In genomic region chr3:50339485-50340196, GRCh38 we compare ENCODE assay signal across 9 cellular contexts. TPM values are rescaled to one million over a fixed set of nuclear protein-coding genes. Genes with fewer than 3 reads are reported as not detected.
DNase-seq lines count a peak whose midpoint lies in the region; ATAC-seq and TF ChIP-seq lines count a peak whose summit lies in the region.
"Had no signal": no experiment of that assay in that cellular context is flagged by ENCODE, and none has a peak within 500 bp of the region (broad histone marks: within the 10 kb centered on the region; RNA-seq: fewer than 3 reads in every experiment).

No MANE protein-coding gene starts in this region.

- TF ChIP-seq POLR2A in heart left ventricle (IDR thresholded peaks at IDR 0.05), result no peak

- peak overlapping the region in 11 of 12 donors; percentile 41 to 97 (median 67) for H3K4me3 ChIP-seq in heart left ventricle
- H3K4me3 ChIP-seq in adipocyte (ENCODE audit: low read length), result peak overlapping the region; percentile 80
- H3K4me3 ChIP-seq in lung, result peak overlapping the region; percentile 13
- H3K4me3 ChIP-seq: SJSA1 had no signal

- intact Hi-C loops in heart left ventricle (cut with DNase I) (loop anchor here in 1 of 10 donors (10.0 kb wide), 1 partner anchor 1045 kb away; the partner anchor contains the start of gene MANF), left ventricle myocardium superior (cut with micrococcal nuclease) (no loop called here)

- H3K27me3 ChIP-seq in heart left ventricle (peaks cover 0 to 4% (median 0%) of the 10 kb centered on the region in 9 donors), adipocyte (replicated peaks; ENCODE audit: control insufficient read depth, insufficient read depth, low read length) (no peaks in the 10 kb centered on the region), lung (ENCODE audit: control insufficient read depth, insufficient read depth) (no peaks in the 10 kb centered on the region)
- H3K27me3 ChIP-seq: SJSA1 had no signal

- TF ChIP-seq CTCF in heart left ventricle (IDR thresholded peaks at IDR 0.05) (no peak), lung (IDR thresholded peaks at IDR 0.05; ENCODE audit: control extremely low read depth, extremely low read depth) (no peak), type B pancreatic cell (conservative IDR thresholded peaks at IDR 0.05) (no peak)

- H3K27ac Mint-ChIP-seq in type B pancreatic cell, result no peak overlapping the region

- peak overlapping the region; percentile 36 for H3K4me3 Mint-ChIP-seq in type B pancreatic cell

- peaks cover 53% of the 10 kb centered on the region for H3K27me3 Mint-ChIP-seq in type B pancreatic cell

- DNase-seq in heart left ventricle (no peak), left ventricle myocardium superior (no peak), adipocyte (ENCODE audit: low read depth) (no peak), lung (ENCODE audit: low spot score) (no peak), type B pancreatic cell (ENCODE audit: extremely low spot score, unreplicated experiment) (no peak), GF-D8 (lab: John Stamatoyannopoulos, UW) (no peak), COR-L47 (lab: John Stamatoyannopoulos, UW) (no peak)

- H3K36me3 ChIP-seq in heart left ventricle (peaks cover 0 to 4% (median 0%) of the 10 kb centered on the region in 9 donors), adipocyte (ENCODE audit: control insufficient read depth, insufficient read depth, low read length, severe bottlenecking) (no peaks in the 10 kb centered on the region), lung (ENCODE audit: control insufficient read depth in 2 of 2, insufficient read depth in 2 of 2, low read length in 2 of 2) (no peaks in the 10 kb centered on the region)

- H3K27ac ChIP-seq in heart left ventricle (peak overlapping the region; percentile 62 to 100 (median 98)), lung (ENCODE audit: low read depth in 1 of 2, low read length in 1 of 2) (peak overlapping the region; percentile 77 to 92)
- H3K27ac ChIP-seq: SJSA1 had no signal

- H3K9ac ChIP-seq in adipocyte (ENCODE audit: low read length), result peak overlapping the region; percentile 89

- H3K9me3 ChIP-seq in heart left ventricle (no peaks in the 10 kb centered on the region), adipocyte (ENCODE audit: control insufficient read depth, low read length) (no peaks in the 10 kb centered on the region), lung (ENCODE audit: control insufficient read depth in 2 of 2, insufficient read depth in 1 of 2, low read length in 1 of 2) (no peaks in the 10 kb centered on the region)
- H3K9me3 ChIP-seq: SJSA1 had no signal

- H3K4me1 ChIP-seq in heart left ventricle, result peaks cover 13 to 65% (median 55%) of the 10 kb centered on the region in 12 donors
- peaks cover 49% of the 10 kb centered on the region for H3K4me1 ChIP-seq in adipocyte (ENCODE audit: control insufficient read depth, insufficient read depth, low read length)
- peaks cover 3 to 18% of the 10 kb centered on the region in 2 donors for H3K4me1 ChIP-seq in lung (ENCODE audit: control insufficient read depth in 2 of 2, insufficient read depth in 2 of 2, low read length in 2 of 2)

- ATAC-seq in heart left ventricle (no peak), left ventricle myocardium superior (no peak), lung (ENCODE audit: insufficient read depth, low FRiP score) (no peak), GM21390 (IDR thresholded peaks at IDR 0.05; ENCODE audit: unreplicated experiment) (no peak)

- H3K36me3 Mint-ChIP-seq in type B pancreatic cell, result peaks cover 4% of the 10 kb centered on the region

- no peaks in the 10 kb centered on the region for H3K9me3 Mint-ChIP-seq in type B pancreatic cell

- 81 to 87% (median 84%) methylated on average over 14 of the region's 14 CpGs for WGBS in heart left ventricle, 4 donors
- WGBS in lung, 2 donors, result 56 to 62% methylated on average over 14 of the region's 14 CpGs

- peaks cover 25% of the 10 kb centered on the region for H3K4me1 Mint-ChIP-seq in type B pancreatic cell (ENCODE audit: unreplicated experiment)

RNA-seq across cellular contexts. Expression of gene RASSF1, which starts 1.0 kb away (rescaled TPM):
- total RNA-seq in heart left ventricle (10 to 100 TPM in 7 of 9 donors, 1 to 10 TPM in 2; 7.9 to 25.5 (median 11.4) TPM), left ventricle myocardium superior (10.5 TPM), lung (10 to 100 TPM; 36.3 to 46.0 TPM), type B pancreatic cell (ENCODE audit: low replicate concordance) (13.7 and 13.8 TPM in 2 replicates)
- polyA plus RNA-seq in heart left ventricle (10 to 100 TPM; 14.2 to 58.6 TPM), lung (10 to 100 TPM; 38.0 to 59.0 TPM)

RNA-seq across cellular contexts. Expression of gene ZMYND10, which starts 5.9 kb away (rescaled TPM):
- total RNA-seq in heart left ventricle (1 to 10 TPM in 2 of 9 donors, under 1 TPM in 2, not detected in 5; 0.49 to 1.4 (median 1.0) TPM), left ventricle myocardium superior (0.07 TPM), lung (100 to 1,000 TPM in 1 of 2 donors, 10 to 100 TPM in 1; 70.8 to 117 TPM), type B pancreatic cell (ENCODE audit: low replicate concordance) (1.8 and 13.4 TPM in 2 replicates)
- polyA plus RNA-seq in heart left ventricle (under 1 TPM; 0.15 to 0.29 TPM), lung (10 to 100 TPM; 31.4 to 54.1 TPM)

RNA-seq across cellular contexts. Expression of gene NPRL2, which starts 10.9 kb away (rescaled TPM):
- total RNA-seq in heart left ventricle, result 10 to 100 TPM; 12.0 to 18.4 (median 15.3) TPM
- 10 to 100 TPM; 14.4 to 19.0 TPM for polyA plus RNA-seq in heart left ventricle
- total RNA-seq in left ventricle myocardium superior, result 16.8 TPM
- 10 to 100 TPM; 12.7 to 17.0 TPM for total RNA-seq in lung
- polyA plus RNA-seq in lung, result 10 to 100 TPM; 17.4 to 21.9 TPM
- 20.3 and 27.9 TPM in 2 replicates for total RNA-seq in type B pancreatic cell (ENCODE audit: low replicate concordance)

RNA-seq across cellular contexts. Expression of gene CYB561D2, which starts 11.0 kb away (rescaled TPM):
- total RNA-seq in heart left ventricle (10 to 100 TPM in 2 of 9 donors, 1 to 10 TPM in 7; 4.9 to 16.5 (median 7.8) TPM), left ventricle myocardium superior (5.2 TPM), lung (10 to 100 TPM; 18.2 to 33.9 TPM), type B pancreatic cell (ENCODE audit: low replicate concordance) (10.1 and 15.9 TPM in 2 replicates)
- polyA plus RNA-seq in heart left ventricle (10 to 100 TPM in 1 of 2 donors, 1 to 10 TPM in 1; 6.7 to 18.6 TPM), lung (10 to 100 TPM; 21.4 to 50.8 TPM)

RNA-seq across cellular contexts. Expression of gene TUSC2, which starts 11.6 kb away (rescaled TPM):
- 10 to 100 TPM; 24.5 to 34.9 (median 29.0) TPM for total RNA-seq in heart left ventricle
- 10 to 100 TPM; 27.6 to 68.1 TPM for polyA plus RNA-seq in heart left ventricle
- 30.7 TPM for total RNA-seq in left ventricle myocardium superior
- total RNA-seq in lung, result 10 to 100 TPM; 11.1 to 33.4 TPM
- polyA plus RNA-seq in lung, result 10 to 100 TPM; 27.6 to 54.5 TPM
- 24.9 and 39.0 TPM in 2 replicates for total RNA-seq in type B pancreatic cell (ENCODE audit: low replicate concordance)

Comparison
In these comparisons a context has a peak if more than half of its experiments do, and no peak if none do; other contexts are left out.
1. H3K4me3 ChIP-seq: peak in every context shown above with its lines; median percentile 80 in adipocyte; 67 in heart left ventricle; 13 in lung.